ENCODE assay signal across 8 cellular contexts in the genomic region with DNA sequence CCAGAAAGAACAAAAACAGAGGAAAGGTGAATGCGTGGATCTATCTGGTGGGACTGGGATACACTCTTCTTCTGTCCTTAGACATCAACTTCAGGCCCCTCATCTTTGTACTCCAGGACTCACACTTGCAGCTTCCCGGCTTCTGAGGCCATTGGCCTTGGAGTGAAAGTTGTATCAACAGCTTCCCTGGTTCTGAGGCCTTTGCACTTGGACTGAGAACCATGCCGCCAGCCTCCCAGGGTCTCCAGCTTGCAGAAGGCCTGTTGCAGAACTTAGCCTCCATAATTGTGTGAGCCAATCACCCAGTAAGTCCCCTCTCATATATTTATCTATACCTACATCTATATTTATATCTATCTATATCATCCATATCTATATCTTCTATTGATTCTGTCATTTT.
"Had no signal": no experiment of that assay in that cellular context is flagged by ENCODE, and none has a peak within 500 bp of the region (broad histone marks: within the 10 kb centered on the region; RNA-seq: fewer than 3 reads in every experiment).

No MANE protein-coding gene starts in this region.

- H3K4me3 ChIP-seq: GM12878 had no signal

- DNase-seq: GDM1, GF-D8 had no signal

- FAIRE-seq: G401.6, GM12878, GM12891, GM12892, GM18507, GM19239 had no signal

- ATAC-seq: GM12878 had no signal
